39 cellular contexts compared by ENCODE assay signal in the genomic region with DNA sequence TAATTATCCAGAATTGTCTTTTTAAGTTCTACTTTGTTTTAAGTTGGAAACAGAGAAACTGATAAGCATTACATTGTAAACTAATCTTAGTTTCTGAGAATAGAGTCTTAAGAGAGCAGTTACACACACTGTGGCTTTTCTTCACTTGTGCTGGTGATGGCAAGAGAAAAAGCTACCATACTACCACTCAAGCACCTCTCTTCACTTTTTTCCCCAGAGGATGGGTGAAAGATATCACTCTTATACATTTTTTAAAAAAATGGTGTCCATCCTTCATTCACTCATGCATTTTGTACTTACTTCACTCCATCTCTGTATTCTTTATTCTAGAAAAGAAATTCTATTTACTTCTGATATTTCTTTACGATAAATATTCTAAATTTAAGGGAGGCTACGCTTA. TPM values are rescaled to one million over a fixed set of nuclear protein-coding genes. Genes with fewer than 3 reads are reported as not detected.
"Had no signal": no experiment of that assay in that cellular context is flagged by ENCODE, and none has a peak within 500 bp of the region (broad histone marks: within the 10 kb centered on the region; RNA-seq: fewer than 3 reads in every experiment).

No MANE protein-coding gene starts in this region.

- H3K9me3 Mint-ChIP-seq: activated naive CD4-positive, alpha-beta T cell treated with anti-CD3 and anti-CD28 coated beads for 36 hours; activated naive CD4-positive, alpha-beta T cell treated with anti-CD3 and anti-CD28 coated beads, Interleukin-2, amount 10 ng/mL, durations not matched to agents 7 days and 5 days; activated naive CD8-positive, alpha-beta T cell treated with anti-CD3 and anti-CD28 coated beads, Interleukin-2, amount 10 ng/mL, durations not matched to agents 7 days and 5 days; activated naive CD8-positive, alpha-beta T cell treated with anti-CD3 and anti-CD28 coated beads, Interleukin-2, amount 50 U/mL, for 24 hours had no signal

- H3K36me3 Mint-ChIP-seq: activated naive CD4-positive, alpha-beta T cell treated with anti-CD3 and anti-CD28 coated beads, Interleukin-2, amount 10 ng/mL, durations not matched to agents 7 days and 5 days; activated naive CD4-positive, alpha-beta T cell treated with anti-CD3 and anti-CD28 coated beads, Interleukin-2, amount 50 U/mL, for 24 hours; activated naive CD8-positive, alpha-beta T cell; activated naive CD8-positive, alpha-beta T cell treated with anti-CD3 and anti-CD28 coated beads for 36 hours; activated naive CD8-positive, alpha-beta T cell treated with anti-CD3 and anti-CD28 coated beads, Interleukin-2, amount 10 ng/mL, durations not matched to agents 7 days and 5 days; brain had no signal

- H3K27me3 ChIP-seq: adrenal gland, ascending aorta, body of pancreas, brain microvascular endothelial cell, breast epithelium, cardiac muscle cell had no signal

- ATAC-seq: activated naive CD4-positive, alpha-beta T cell treated with anti-CD3 and anti-CD28 coated beads, Interleukin-2, amount 50 U/mL, for 72 hours; activated naive CD8-positive, alpha-beta T cell treated with anti-CD3 and anti-CD28 coated beads, Interleukin-2, amount 50 U/mL, for 24 hours; activated T-cell treated with anti-CD3 and anti-CD28 coated beads, Interleukin-2, amount 50 U/mL, for 4 hours; activated T-cell treated with anti-CD3 and anti-CD28 coated beads, Interleukin-2, amount 50 U/mL, for 72 hours; activated T-helper 17 cell treated with anti-CD3 and anti-CD28 coated beads, Interleukin-2, amount 50 U/mL, for 72 hours; body of pancreas had no signal

- H3K4me1 Mint-ChIP-seq: activated naive CD4-positive, alpha-beta T cell treated with anti-CD3 and anti-CD28 coated beads, Interleukin-2, amount 10 ng/mL, durations not matched to agents 7 days and 5 days; activated naive CD4-positive, alpha-beta T cell treated with anti-CD3 and anti-CD28 coated beads, Interleukin-2, amount 50 U/mL, for 24 hours; activated naive CD8-positive, alpha-beta T cell treated with anti-CD3 and anti-CD28 coated beads for 36 hours; activated naive CD8-positive, alpha-beta T cell treated with anti-CD3 and anti-CD28 coated beads, Interleukin-2, amount 10 ng/mL, durations not matched to agents 7 days and 5 days; activated naive CD8-positive, alpha-beta T cell treated with anti-CD3 and anti-CD28 coated beads, Interleukin-2, amount 50 U/mL, for 24 hours; activated T-helper 17 cell treated with anti-CD3 and anti-CD28 coated beads, Interleukin-2, amount 50 U/mL, for 72 hours; central memory CD8-positive, alpha-beta T cell had no signal

- H3K9me3 ChIP-seq: adrenal gland, ascending aorta, body of pancreas had no signal

- H3K36me3 ChIP-seq: adrenal gland, ascending aorta, brain microvascular endothelial cell, breast epithelium, cardiac muscle cell had no signal

- H3K4me3 Mint-ChIP-seq: activated naive CD4-positive, alpha-beta T cell treated with anti-CD3 and anti-CD28 coated beads for 36 hours; activated naive CD4-positive, alpha-beta T cell treated with anti-CD3 and anti-CD28 coated beads, Interleukin-2, amount 10 ng/mL, durations not matched to agents 7 days and 5 days; activated naive CD4-positive, alpha-beta T cell treated with anti-CD3 and anti-CD28 coated beads, Interleukin-2, amount 50 U/mL, for 24 hours; activated naive CD8-positive, alpha-beta T cell; activated naive CD8-positive, alpha-beta T cell treated with anti-CD3 and anti-CD28 coated beads for 36 hours; activated naive CD8-positive, alpha-beta T cell treated with anti-CD3 and anti-CD28 coated beads, Interleukin-2, amount 10 ng/mL, durations not matched to agents 7 days and 5 days; activated naive CD8-positive, alpha-beta T cell treated with anti-CD3 and anti-CD28 coated beads, Interleukin-2, amount 50 U/mL, for 24 hours; activated T-cell treated with anti-CD3 and anti-CD28 coated beads, Interleukin-2, amount 50 U/mL, for 4 hours; activated T-cell treated with anti-CD3 and anti-CD28 coated beads, Interleukin-2, amount 50 U/mL, for 72 hours; activated T-helper 1 cell treated with anti-CD3 and anti-CD28 coated beads, Interleukin-12 subunit alpha, Interleukin-12 subunit beta, Interleukin-2, Interleukin-4 antibody, amounts not matched to agents 30 ng/mL and 10 ng/mL and 1 ng/mL, durations not matched to agents 14 hours and 24 hours and 36 hours; activated T-helper 17 cell treated with anti-CD3 and anti-CD28 coated beads, Interleukin-2, amount 50 U/mL, for 72 hours; brain; central memory CD8-positive, alpha-beta T cell had no signal

- H3K27me3 Mint-ChIP-seq: activated naive CD4-positive, alpha-beta T cell treated with anti-CD3 and anti-CD28 coated beads, Interleukin-2, amount 10 ng/mL, durations not matched to agents 7 days and 5 days; activated naive CD4-positive, alpha-beta T cell treated with anti-CD3 and anti-CD28 coated beads, Interleukin-2, amount 50 U/mL, for 24 hours; activated naive CD8-positive, alpha-beta T cell; activated naive CD8-positive, alpha-beta T cell treated with anti-CD3 and anti-CD28 coated beads for 36 hours; activated naive CD8-positive, alpha-beta T cell treated with anti-CD3 and anti-CD28 coated beads, Interleukin-2, amount 10 ng/mL, durations not matched to agents 7 days and 5 days; activated T-helper 17 cell treated with anti-CD3 and anti-CD28 coated beads, Interleukin-2, amount 50 U/mL, for 72 hours; central memory CD8-positive, alpha-beta T cell had no signal

- H3K27ac Mint-ChIP-seq: activated naive CD4-positive, alpha-beta T cell treated with anti-CD3 and anti-CD28 coated beads for 36 hours; activated naive CD4-positive, alpha-beta T cell treated with anti-CD3 and anti-CD28 coated beads, Interleukin-2, amount 10 ng/mL, durations not matched to agents 7 days and 5 days; activated naive CD4-positive, alpha-beta T cell treated with anti-CD3 and anti-CD28 coated beads, Interleukin-2, amount 50 U/mL, for 24 hours; activated naive CD4-positive, alpha-beta T cell treated with anti-CD3 and anti-CD28 coated beads, Interleukin-2, amount 50 U/mL, for 72 hours; activated naive CD8-positive, alpha-beta T cell; activated naive CD8-positive, alpha-beta T cell treated with anti-CD3 and anti-CD28 coated beads for 36 hours; activated naive CD8-positive, alpha-beta T cell treated with anti-CD3 and anti-CD28 coated beads, Interleukin-2, amount 10 ng/mL, durations not matched to agents 7 days and 5 days; activated naive CD8-positive, alpha-beta T cell treated with anti-CD3 and anti-CD28 coated beads, Interleukin-2, amount 50 U/mL, for 24 hours; activated T-cell treated with anti-CD3 and anti-CD28 coated beads, Interleukin-2, amount 50 U/mL, for 72 hours; activated T-helper 1 cell treated with anti-CD3 and anti-CD28 coated beads, Interleukin-12 subunit alpha, Interleukin-12 subunit beta, Interleukin-2, Interleukin-4 antibody, amounts not matched to agents 30 ng/mL and 10 ng/mL and 1 ng/mL, durations not matched to agents 14 hours and 24 hours and 36 hours; activated T-helper 17 cell treated with anti-CD3 and anti-CD28 coated beads, Interleukin-2, amount 50 U/mL, for 72 hours; activated T-helper 2 cell treated with anti-CD3 and anti-CD28 coated beads, Interferon-gamma antibody, Interleukin-2, Interleukin-4, amounts not matched to agents 10 μg/mL and 5 μg/mL and 100 μg/mL, durations not matched to agents 14 hours and 24 hours and 36 hours; brain had no signal

- H3K27ac ChIP-seq: adrenal gland, ascending aorta, body of pancreas, brain microvascular endothelial cell, breast epithelium, cardiac muscle cell had no signal

- FAIRE-seq: astrocyte, bronchial epithelial cell had no signal

- H3K4me1 ChIP-seq: adrenal gland, ascending aorta, breast epithelium had no signal

- DNase-seq: activated effector memory CD4-positive, alpha-beta T cell treated with anti-CD3 and anti-CD28 coated beads, Interleukin-2, amount 50 U/mL, for 16 hours; activated effector memory CD4-positive, alpha-beta T cell treated with Interleukin-2 at 50 U/mL for 16 hours; activated gamma-delta T cell; activated gamma-delta T cell treated with Interleukin-2 at 50 U/mL for 16 hours; activated naive CD4-positive, alpha-beta T cell; activated naive CD4-positive, alpha-beta T cell treated with anti-CD3 and anti-CD28 coated beads for 36 hours; activated naive CD4-positive, alpha-beta T cell treated with anti-CD3 and anti-CD28 coated beads, Interleukin-2, amount 10 ng/mL, durations not matched to agents 7 days and 5 days; activated naive CD4-positive, alpha-beta T cell treated with anti-CD3 and anti-CD28 coated beads, Interleukin-2, amount 50 U/mL, for 16 hours; activated naive CD4-positive, alpha-beta T cell treated with Interleukin-2 at 50 U/mL for 16 hours; activated naive CD8-positive, alpha-beta T cell treated with anti-CD3 and anti-CD28 coated beads for 36 hours; activated naive CD8-positive, alpha-beta T cell treated with anti-CD3 and anti-CD28 coated beads, Interleukin-2, amount 10 ng/mL, durations not matched to agents 7 days and 5 days; activated naive CD8-positive, alpha-beta T cell treated with anti-CD3 and anti-CD28 coated beads, Interleukin-2, amount 50 U/mL, for 24 hours; activated T-cell treated with anti-CD3 and anti-CD28 coated beads, Interleukin-2, amount 50 U/mL, for 4 hours; activated T-cell treated with anti-CD3 and anti-CD28 coated beads, Interleukin-2, amount 50 U/mL, for 48 hours; activated T-cell treated with anti-CD3 and anti-CD28 coated beads, Interleukin-2, amount 50 U/mL, for 72 hours; adrenal gland; amniotic stem cell; amygdala; anterior cingulate cortex; aorta; body of pancreas; brain microvascular endothelial cell; central memory CD4-positive, alpha-beta T cell; cerebellar nuclear complex had no signal

- H3K4me3 ChIP-seq: adrenal gland, ascending aorta, body of pancreas, breast epithelium, cardiac muscle cell had no signal

RNA-seq across cellular contexts. Expression of gene GRID2, which starts 42.5 kb away (rescaled TPM):
- total RNA-seq: activated naive CD4-positive, alpha-beta T cell treated with anti-CD3 and anti-CD28 coated beads for 36 hours; activated naive CD4-positive, alpha-beta T cell treated with anti-CD3 and anti-CD28 coated beads, Interleukin-2, amount 50 U/mL, for 72 hours; activated naive CD8-positive, alpha-beta T cell treated with anti-CD3 and anti-CD28 coated beads for 36 hours; activated naive CD8-positive, alpha-beta T cell treated with anti-CD3 and anti-CD28 coated beads, Interleukin-2, amount 10 ng/mL, durations not matched to agents 7 days and 5 days; activated T-cell treated with anti-CD3 and anti-CD28 coated beads, Interleukin-2, amount 50 U/mL, for 72 hours; activated T-helper 1 cell treated with anti-CD3 and anti-CD28 coated beads, Interleukin-12 subunit alpha, Interleukin-12 subunit beta, Interleukin-2, Interleukin-4 antibody, amounts not matched to agents 30 ng/mL and 10 ng/mL and 1 ng/mL, durations not matched to agents 14 hours and 24 hours and 36 hours; activated T-helper 17 cell treated with anti-CD3 and anti-CD28 coated beads, Interleukin-2, amount 50 U/mL, for 72 hours; activated T-helper 2 cell treated with anti-CD3 and anti-CD28 coated beads, Interferon-gamma antibody, Interleukin-2, Interleukin-4, amounts not matched to agents 10 μg/mL and 5 μg/mL and 100 μg/mL, durations not matched to agents 14 hours and 24 hours and 36 hours; ascending aorta; body of pancreas; bronchial epithelial cell; chondrocyte had no signal
- polyA plus RNA-seq: adipose tissue, aorta, cardiac muscle cell had no signal
